ENCODE assay signal across 15 cellular contexts in the genomic region with DNA sequence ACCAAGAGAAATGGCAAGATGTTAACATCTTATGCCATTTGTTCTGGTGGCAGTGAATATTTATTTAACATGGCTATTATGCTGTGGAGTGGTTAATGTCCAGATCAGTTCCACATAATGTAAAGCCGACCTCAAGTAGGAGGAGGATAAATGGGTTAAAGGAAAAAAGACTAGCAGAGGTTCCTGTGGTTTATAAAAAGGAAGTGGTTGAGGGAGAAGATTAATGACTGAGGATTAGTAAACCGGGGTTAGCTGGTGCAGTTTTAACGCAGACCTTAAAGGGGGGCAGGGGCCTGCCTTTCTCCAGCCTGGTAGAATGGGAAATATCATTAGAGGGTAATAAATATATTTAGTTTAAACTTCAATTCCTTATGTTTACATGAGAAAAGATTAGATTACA.
DNase-seq lines count a peak whose midpoint lies in the region; ATAC-seq and TF ChIP-seq lines count a peak whose summit lies in the region.
"Had no signal": no experiment of that assay in that cellular context is flagged by ENCODE, and none has a peak within 500 bp of the region (broad histone marks: within the 10 kb centered on the region; RNA-seq: fewer than 3 reads in every experiment).

No MANE protein-coding gene starts in this region.

- H3K27ac Mint-ChIP-seq in activated naive CD8-positive, alpha-beta T cell treated with anti-CD3 and anti-CD28 coated beads for 36 hours: no peak overlapping the region
- H3K27ac Mint-ChIP-seq: activated CD4-positive, alpha-beta memory T cell treated with anti-CD3 and anti-CD28 coated beads, Interleukin-2, amount 10 ng/mL, durations not matched to agents 7 days and 5 days; endodermal cell had no signal

- H3K4me1 ChIP-seq in psoas muscle: peaks cover 48% of the 10 kb centered on the region

- H3K27ac ChIP-seq in psoas muscle: peak overlapping the region; percentile 67

- no peak overlapping the region for H3K4me3 Mint-ChIP-seq in activated naive CD8-positive, alpha-beta T cell treated with anti-CD3 and anti-CD28 coated beads for 36 hours
- H3K4me3 Mint-ChIP-seq: activated CD4-positive, alpha-beta memory T cell treated with anti-CD3 and anti-CD28 coated beads, Interleukin-2, amount 10 ng/mL, durations not matched to agents 7 days and 5 days; endodermal cell had no signal

- no peak for TF ChIP-seq CTCF in psoas muscle (IDR thresholded peaks at IDR 0.05)

- no peaks in the 10 kb centered on the region for H3K9me3 Mint-ChIP-seq in activated naive CD8-positive, alpha-beta T cell treated with anti-CD3 and anti-CD28 coated beads for 36 hours
- H3K9me3 Mint-ChIP-seq: activated CD4-positive, alpha-beta memory T cell treated with anti-CD3 and anti-CD28 coated beads, Interleukin-2, amount 10 ng/mL, durations not matched to agents 7 days and 5 days; endodermal cell had no signal

- ATAC-seq in psoas muscle: peak in 1 of 4 donors; percentile 42
- ATAC-seq in GM19023 (IDR thresholded peaks at IDR 0.05; ENCODE audit: unreplicated experiment): no peak
- ATAC-seq: Panc1 had no signal

- H3K4me3 ChIP-seq in psoas muscle: no peak overlapping the region

- 31 to 42% (median 39%) methylated on average over 3 of the region's 3 CpGs for WGBS in psoas muscle, 3 donors

- no peaks in the 10 kb centered on the region for H3K36me3 ChIP-seq in psoas muscle (ENCODE audit: insufficient read depth in 1 of 2, low read depth in 1 of 2)

- no peaks in the 10 kb centered on the region for H3K36me3 Mint-ChIP-seq in activated naive CD8-positive, alpha-beta T cell treated with anti-CD3 and anti-CD28 coated beads for 36 hours

- H3K4me1 Mint-ChIP-seq in activated naive CD8-positive, alpha-beta T cell treated with anti-CD3 and anti-CD28 coated beads for 36 hours: no peaks in the 10 kb centered on the region
- H3K4me1 Mint-ChIP-seq: activated CD4-positive, alpha-beta memory T cell treated with anti-CD3 and anti-CD28 coated beads, Interleukin-2, amount 10 ng/mL, durations not matched to agents 7 days and 5 days had no signal

- H3K9me3 ChIP-seq in psoas muscle: no peaks in the 10 kb centered on the region

- intact Hi-C loops in psoas muscle (cut with DNase I): loop anchor here in 1 of 2 donors (5.0 kb wide), 1 partner anchor 36 kb away; no protein-coding TSS in a partner anchor

- DNase-seq in NCI-H1417 (lab: John Stamatoyannopoulos, UW): peak in 2 of 3 experiments; percentile 14 to 74
- no peak for DNase-seq in NCI-H1417 treated with DMSO at 0.1 percent for 48 hours (lab: John Stamatoyannopoulos, UW)
- peak; percentile 72 for DNase-seq in M059J (ENCODE audit: low read depth)
- DNase-seq in UCSD-AML1 (lab: John Stamatoyannopoulos, UW; ENCODE audit: unreplicated experiment): peak; percentile 24
- no peak for DNase-seq in psoas muscle
- DNase-seq in activated naive CD8-positive, alpha-beta T cell treated with anti-CD3 and anti-CD28 coated beads for 36 hours: no peak
- DNase-seq in amygdala (lab: John Stamatoyannopoulos, UW): no peak
- DNase-seq: 8988T; activated CD4-positive, alpha-beta memory T cell treated with anti-CD3 and anti-CD28 coated beads, Interleukin-2, amount 10 ng/mL, durations not matched to agents 7 days and 5 days; activated effector memory CD4-positive, alpha-beta T cell treated with anti-CD3 and anti-CD28 coated beads, Interleukin-2, amount 50 U/mL, for 16 hours; caudate nucleus; endodermal cell; T-helper 2 cell had no signal

- no peaks in the 10 kb centered on the region for H3K27me3 ChIP-seq in psoas muscle (ENCODE audit: insufficient read depth in 3 of 3, low read length in 2 of 3)

- peaks cover 8% of the 10 kb centered on the region for H3K27me3 Mint-ChIP-seq in activated naive CD8-positive, alpha-beta T cell treated with anti-CD3 and anti-CD28 coated beads for 36 hours
- H3K27me3 Mint-ChIP-seq: activated CD4-positive, alpha-beta memory T cell treated with anti-CD3 and anti-CD28 coated beads, Interleukin-2, amount 10 ng/mL, durations not matched to agents 7 days and 5 days had no signal

Comparison
In these comparisons a context has a peak if more than half of its experiments do, and no peak if none do; other contexts are left out.
1. DNase-seq: peak in NCI-H1417 (2 of 3), M059J (single experiment) and UCSD-AML1 (single experiment); none in NCI-H1417 treated with DMSO at 0.1 percent for 48 hours (single experiment), psoas muscle (0 of 2), activated naive CD8-positive, alpha-beta T cell treated with anti-CD3 and anti-CD28 coated beads for 36 hours (single experiment) and amygdala (0 of 56).